1 cellular context compared by ENCODE assay signal in the genomic region with DNA sequence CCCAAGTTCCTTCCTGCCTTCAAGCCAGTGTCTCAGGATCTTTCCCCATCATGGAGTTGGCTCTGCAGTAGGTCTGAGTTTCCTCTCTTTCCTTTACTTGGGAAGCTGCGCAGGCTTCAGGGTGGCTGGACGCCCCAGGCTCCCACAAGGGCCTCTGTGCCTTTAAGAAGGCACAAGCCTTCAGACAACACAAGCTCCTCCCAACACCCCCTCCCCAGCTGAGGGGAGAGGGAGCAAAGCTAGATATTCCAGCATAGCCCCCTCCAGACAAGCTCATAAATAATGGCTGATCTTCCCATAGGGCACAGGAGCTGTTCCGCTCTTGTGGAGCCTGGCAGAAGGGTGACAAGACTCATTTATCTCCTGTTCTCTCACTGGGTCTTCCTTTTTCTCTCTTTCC.
TF ChIP-seq lines count a peak whose summit lies in the region.

No MANE protein-coding gene starts in this region.

TF ChIP-seq in H1, 55 proteins besides CTCF, POLR2A, EP300 and RAD21:
- TF ChIP-seq BCL11A (IDR thresholded peaks at IDR 0.05; ENCODE audit: low read depth in 2 of 2, low read length in 2 of 2) (no peak), BACH1 (IDR thresholded peaks at IDR 0.05; ENCODE audit: low read length) (no peak), EGR1 (IDR thresholded peaks at IDR 0.05; ENCODE audit: borderline replicate concordance, low read depth, low read length) (no peak), RFX5 (IDR thresholded peaks at IDR 0.05; ENCODE audit: borderline replicate concordance, low read depth, low read length) (no peak), CTBP2 (IDR thresholded peaks at IDR 0.05; ENCODE audit: borderline replicate concordance, insufficient read depth, insufficient read length, low read length) (no peak), POU5F1 (IDR thresholded peaks at IDR 0.05; ENCODE audit: low read depth, low read length) (no peak), CHD1 (IDR thresholded peaks at IDR 0.05; ENCODE audit: low read depth, low read length) (no peak), SUZ12 (IDR thresholded peaks at IDR 0.05; ENCODE audit: low read length) (no peak), NRF1 (IDR thresholded peaks at IDR 0.05; ENCODE audit: low read depth, low read length) (no peak), RNF2 (IDR thresholded peaks at IDR 0.05; ENCODE audit: borderline replicate concordance, low read depth, low read length, missing control alignments, poor library complexity, severe bottlenecking) (no peak), BRCA1 (IDR thresholded peaks at IDR 0.05; ENCODE audit: low read depth, low read length) (no peak), SIN3A (conservative IDR thresholded peaks at IDR 0.05 in 1 of 2, IDR thresholded peaks at IDR 0.05 in 1 of 2; ENCODE audit: low read depth in 1 of 2, low read length in 2 of 2) (no peak), KDM4A (IDR thresholded peaks at IDR 0.05; ENCODE audit: low read depth, low read length, severe bottlenecking) (no peak), YY1 (IDR thresholded peaks at IDR 0.05; ENCODE audit: low read depth, low read length) (no peak), KDM1A (IDR thresholded peaks at IDR 0.05; ENCODE audit: borderline replicate concordance, low read length) (no peak), NANOG (IDR thresholded peaks at IDR 0.05; ENCODE audit: insufficient read depth, low read depth, low read length, poor library complexity, severe bottlenecking) (no peak), SRF (IDR thresholded peaks at IDR 0.05; ENCODE audit: low read depth, low read length) (no peak), GTF2F1 (IDR thresholded peaks at IDR 0.05; ENCODE audit: borderline replicate concordance, low read depth, low read length) (no peak), KDM5A (IDR thresholded peaks at IDR 0.05; ENCODE audit: low read length) (no peak)
- TF ChIP-seq, protein P1, sequence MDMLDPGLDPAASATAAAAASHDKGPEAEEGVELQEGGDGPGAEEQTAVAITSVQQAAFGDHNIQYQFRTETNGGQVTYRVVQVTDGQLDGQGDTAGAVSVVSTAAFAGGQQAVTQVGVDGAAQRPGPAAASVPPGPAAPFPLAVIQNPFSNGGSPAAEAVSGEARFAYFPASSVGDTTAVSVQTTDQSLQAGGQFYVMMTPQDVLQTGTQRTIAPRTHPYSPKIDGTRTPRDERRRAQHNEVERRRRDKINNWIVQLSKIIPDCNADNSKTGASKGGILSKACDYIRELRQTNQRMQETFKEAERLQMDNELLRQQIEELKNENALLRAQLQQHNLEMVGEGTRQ (IDR thresholded peaks at IDR 0.05; ENCODE audit: low read length), result no peak
